ENCODE assay signal across 8 cellular contexts in the genomic region with DNA sequence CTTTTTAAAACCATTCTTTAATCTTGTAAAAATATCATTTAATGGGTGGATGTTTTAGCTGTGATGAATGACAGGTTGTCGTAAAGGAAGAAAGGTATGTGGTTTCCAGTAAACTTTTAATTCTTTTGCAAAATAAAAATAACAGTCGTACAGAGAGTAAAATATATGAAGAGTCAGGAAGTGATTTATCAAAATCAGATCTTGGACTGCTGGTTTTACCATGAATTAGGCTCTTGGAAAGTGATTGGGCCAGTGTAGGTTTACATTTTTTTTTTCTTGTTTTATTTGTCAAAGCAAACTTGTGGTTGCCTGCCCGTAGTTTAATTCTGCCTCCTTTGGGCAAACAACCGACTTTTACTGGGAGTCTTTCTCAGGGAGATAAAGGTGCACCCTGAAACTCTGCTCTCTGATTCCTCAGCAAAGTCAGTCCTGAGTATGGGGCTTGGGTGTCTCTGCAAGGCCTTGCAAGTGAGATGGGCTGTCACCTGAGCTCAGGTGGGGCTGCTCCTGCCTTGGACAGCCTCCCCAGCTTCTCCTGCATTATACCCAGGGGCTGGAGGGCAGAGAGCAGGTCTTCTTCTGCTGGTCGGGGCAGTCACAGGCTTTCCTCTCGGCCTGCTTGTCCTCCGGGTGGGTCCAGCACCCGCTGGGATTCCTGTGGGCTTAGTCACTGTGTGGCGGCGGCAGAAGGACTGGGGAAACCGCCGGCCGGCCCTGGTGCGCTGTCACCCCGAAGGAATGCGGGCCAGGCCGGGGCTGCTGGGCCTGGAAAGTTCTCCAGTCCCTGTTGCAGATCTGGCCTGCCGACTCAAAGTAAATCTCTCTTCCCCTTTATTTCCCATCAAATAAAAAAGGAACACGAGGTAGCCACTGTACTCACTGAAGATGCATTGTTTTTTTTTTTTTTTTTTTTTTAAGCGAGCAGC.
A peak's percentile ranks its signal among the peaks of the same experiment; 100 is the strongest.
DNase-seq lines count a peak whose midpoint lies in the region; ATAC-seq, FAIRE-seq and TF ChIP-seq lines count a peak whose summit lies in the region.

No MANE protein-coding gene starts in this region.

- POLR2A ChIA-PET in K562 (lab: Yijun Ruan, JAX), result interaction anchor here (0.6 kb wide), 1 partner anchor 376 kb away, joined by 4 read pairs; no protein-coding TSS in a partner anchor

- no peaks in the 10 kb centered on the region for H3K27me3 Mint-ChIP-seq in activated T-cell treated with anti-CD3 and anti-CD28 coated beads, Interleukin-2, amount 50 U/mL, for 4 hours (ENCODE audit: low read depth)

- TF ChIP-seq RAD21 in K562 (CRISPR knock-in tag; conservative IDR thresholded peaks at IDR 0.05 in 1 of 2, IDR thresholded peaks at IDR 0.05 in 1 of 2), result no peak

- H3K4me1 Mint-ChIP-seq in activated T-cell treated with anti-CD3 and anti-CD28 coated beads, Interleukin-2, amount 50 U/mL, for 4 hours (ENCODE audit: low read depth), result peaks cover 40% of the 10 kb centered on the region

- CTCF ChIA-PET in K562 (lab: Yijun Ruan, JAX; ENCODE audit: low intra/inter-chr PET ratio), result no interaction called here

- H2AFZ ChIP-seq in K562 (ENCODE audit: low read depth, low read length), result no peak overlapping the region

- H3K79me2 ChIP-seq in K562 (ENCODE audit: control insufficient read depth, insufficient read depth, low read length), result no peaks in the 10 kb centered on the region; the same call in 2 of the 3 replicates

- H3K9me3 ChIP-seq in K562 (replicated peaks; ENCODE audit: control insufficient read depth, insufficient read depth, low read depth, low read length), result no peaks in the 10 kb centered on the region
- no peaks in the 10 kb centered on the region for H3K9me3 ChIP-seq in skeletal muscle tissue (ENCODE audit: control insufficient read depth in 3 of 3, low read length in 3 of 3)

- TF ChIP-seq POLR2A in K562 (conservative IDR thresholded peaks at IDR 0.05), result no peak

- no peaks in the 10 kb centered on the region for H3K4me1 ChIP-seq in K562 (replicated peaks in 1 of 2; ENCODE audit: control insufficient read depth in 2 of 2, insufficient read depth in 2 of 2, low read length in 2 of 2)
- H3K4me1 ChIP-seq in skeletal muscle tissue (ENCODE audit: control insufficient read depth in 3 of 3, insufficient read depth in 3 of 3, low read length in 3 of 3), result peaks cover 34 to 49% (median 43%) of the 10 kb centered on the region in 3 donors

- peaks cover 33% of the 10 kb centered on the region for H4K20me1 ChIP-seq in K562 (replicated peaks; ENCODE audit: control insufficient read depth, insufficient read depth, low read length)

- H3K4me3 ChIP-seq in H7 (ENCODE audit: insufficient read depth, low read depth, low read length) (no peak overlapping the region), K562 (no peak overlapping the region), skeletal muscle tissue (ENCODE audit: low read length in 3 of 3) (peak overlapping the region; percentile 42 to 57 (median 44))

- H3K9me1 ChIP-seq in K562 (ENCODE audit: control insufficient read depth, insufficient read depth, low read length), result no peaks in the 10 kb centered on the region

- H3K4me2 ChIP-seq in K562 (ENCODE audit: insufficient read depth, low read length), result no peak overlapping the region

- no peak for FAIRE-seq in K562 (lab: Jason Lieb, UNC)

- peak; percentile 84 for DNase-seq in H7
- no peak for DNase-seq in K562 (ENCODE audit: extremely low read depth in 1 of 4, low spot score in 3 of 4)
- DNase-seq in iPS DF 19.7 (ENCODE audit: low read depth, low spot score), result peak; percentile 38
- no peak for DNase-seq in KG1 (lab: John Stamatoyannopoulos, UW)
- no peak for DNase-seq in activated T-cell treated with anti-CD3 and anti-CD28 coated beads, Interleukin-2, amount 50 U/mL, for 4 hours

- no peaks in the 10 kb centered on the region for H3K9me3 Mint-ChIP-seq in activated T-cell treated with anti-CD3 and anti-CD28 coated beads, Interleukin-2, amount 50 U/mL, for 4 hours

- no peaks in the 10 kb centered on the region for H3K27me3 ChIP-seq in H7 (ENCODE audit: control insufficient read depth, insufficient read depth, low read length)
- peaks cover 7 to 33% of the 10 kb centered on the region in 2 experiments; a peak in 3 of 5 replicates for H3K27me3 ChIP-seq in K562 (ENCODE audit: control insufficient read depth in 2 of 2, insufficient read depth in 2 of 2, low read length in 2 of 2)
- H3K27me3 ChIP-seq in skeletal muscle tissue (ENCODE audit: control insufficient read depth in 3 of 3, insufficient read depth in 3 of 3, low read length in 3 of 3), result no peaks in the 10 kb centered on the region

- H3K9ac ChIP-seq in K562 (ENCODE audit: insufficient read depth in 1 of 2, low read depth in 2 of 2, low read length in 2 of 2) (no peak overlapping the region), skeletal muscle tissue (ENCODE audit: low read depth in 1 of 3, low read length in 3 of 3) (peak overlapping the region; percentile 45 to 80 (median 55))

- H3K36me3 ChIP-seq in H7 (replicated peaks; ENCODE audit: control insufficient read depth, insufficient read depth, low read length), result no peaks in the 10 kb centered on the region
- H3K36me3 ChIP-seq in K562 (ENCODE audit: control insufficient read depth, insufficient read depth, low read length), result no peaks in the 10 kb centered on the region
- no peaks in the 10 kb centered on the region for H3K36me3 ChIP-seq in skeletal muscle tissue (ENCODE audit: control insufficient read depth in 3 of 3, insufficient read depth in 3 of 3, low read length in 3 of 3)

- in situ Hi-C loops in K562 (cut with MboI), result no loop called here

- H3K4me3 Mint-ChIP-seq in activated T-cell treated with anti-CD3 and anti-CD28 coated beads, Interleukin-2, amount 50 U/mL, for 4 hours, result no peak overlapping the region

- TF ChIP-seq CTCF in K562 (IDR thresholded peaks at IDR 0.05 in 2 of 3, conservative IDR thresholded peaks at IDR 0.05 in 1 of 3; ENCODE audit: insufficient read depth in 2 of 3, low read depth in 1 of 3, low read length in 3 of 3), result no peak

- no peak for TF ChIP-seq EP300 in K562 (IDR thresholded peaks at IDR 0.05; ENCODE audit: low read length)

- peaks cover 4% of the 10 kb centered on the region for H3K36me3 Mint-ChIP-seq in activated T-cell treated with anti-CD3 and anti-CD28 coated beads, Interleukin-2, amount 50 U/mL, for 4 hours (ENCODE audit: insufficient read depth)

- WGBS in K562 (ENCODE audit: insufficient coverage, low coverage, missing lambda C conversion rate), result under 1% methylated on average over 17 of the region's 20 CpGs

- intact Hi-C loops in K562 (cut with micrococcal nuclease), result no loop called here

- H3K27ac ChIP-seq in K562 (ENCODE audit: extremely low read depth, low read depth, low read length) (no peak overlapping the region), skeletal muscle tissue (ENCODE audit: low read depth, low read length) (peak overlapping the region; percentile 78)

- ATAC-seq in K562, result no peak; the same call in 2 of the 3 replicates
- no peak for ATAC-seq in activated T-cell treated with anti-CD3 and anti-CD28 coated beads, Interleukin-2, amount 50 U/mL, for 4 hours
- ATAC-seq in HG02798 (IDR thresholded peaks at IDR 0.05; ENCODE audit: poor library complexity, unreplicated experiment), result no peak
- no peak for ATAC-seq in GM19463 (IDR thresholded peaks at IDR 0.05; ENCODE audit: unreplicated experiment)

- no TSS peak for BruUV-seq in K562 (replicated peaks; lab: Mats Ljungman, UMichigan)

TF ChIP-seq in K562, 482 proteins besides CTCF, POLR2A, EP300 and RAD21:
- TF ChIP-seq SRSF3 (IDR thresholded peaks at IDR 0.05; ENCODE audit: insufficient read depth, low read length) (no peak), KAT2B (IDR thresholded peaks at IDR 0.05; ENCODE audit: low read depth, low read length) (no peak), SNRNP70 (optimal IDR thresholded peaks at IDR 0.05; ENCODE audit: low read depth, low read length) (no peak), LARP7 (IDR thresholded peaks at IDR 0.05) (no peak), FOSL1 (tag; conservative IDR thresholded peaks at IDR 0.05) (peak; percentile 58)
- TF ChIP-seq, protein P1, sequence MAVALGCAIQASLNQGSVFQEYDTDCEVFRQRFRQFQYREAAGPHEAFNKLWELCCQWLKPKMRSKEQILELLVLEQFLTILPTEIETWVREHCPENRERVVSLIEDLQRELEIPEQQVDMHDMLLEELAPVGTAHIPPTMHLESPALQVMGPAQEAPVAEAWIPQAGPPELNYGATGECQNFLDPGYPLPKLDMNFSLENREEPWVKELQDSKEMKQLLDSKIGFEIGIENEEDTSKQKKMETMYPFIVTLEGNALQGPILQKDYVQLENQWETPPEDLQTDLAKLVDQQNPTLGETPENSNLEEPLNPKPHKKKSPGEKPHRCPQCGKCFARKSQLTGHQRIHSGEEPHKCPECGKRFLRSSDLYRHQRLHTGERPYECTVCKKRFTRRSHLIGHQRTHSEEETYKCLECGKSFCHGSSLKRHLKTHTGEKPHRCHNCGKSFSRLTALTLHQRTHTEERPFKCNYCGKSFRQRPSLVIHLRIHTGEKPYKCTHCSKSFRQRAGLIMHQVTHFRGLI (CRISPR knock-in tag; IDR thresholded peaks at IDR 0.05), result no peak

Comparison
In these comparisons a context has a peak if more than half of its experiments do, and no peak if none do; other contexts are left out.
1. DNase-seq: peak in H7 (single experiment) and iPS DF 19.7 (single experiment); none in K562 (0 of 4), KG1 (single experiment) and activated T-cell treated with anti-CD3 and anti-CD28 coated beads, Interleukin-2, amount 50 U/mL, for 4 hours (single experiment).
2. H3K4me3 ChIP-seq: peak in skeletal muscle tissue (3 of 3); none in H7 (single experiment) and K562 (single experiment).
3. H3K9ac ChIP-seq: peak in skeletal muscle tissue (3 of 3); none in K562 (0 of 2).